11 cellular contexts compared by ENCODE assay signal in genomic region chr3:178419078-178419477, GRCh38.
DNase-seq lines count a peak whose midpoint lies in the region; ATAC-seq and TF ChIP-seq lines count a peak whose summit lies in the region.
"Had no signal": no experiment of that assay in that cellular context is flagged by ENCODE, and none has a peak within 500 bp of the region (broad histone marks: within the 10 kb centered on the region; RNA-seq: fewer than 3 reads in every experiment).

No MANE protein-coding gene starts in this region.

- H3K27ac ChIP-seq in endodermal cell (ENCODE audit: low read depth, low read length) = no peak overlapping the region

- no peaks in the 10 kb centered on the region for H3K4me1 Mint-ChIP-seq in endodermal cell

- H3K4me3 Mint-ChIP-seq in endodermal cell = no peak overlapping the region

- no peak for ATAC-seq in GM18907 (IDR thresholded peaks at IDR 0.05; ENCODE audit: unreplicated experiment)

- no peaks in the 10 kb centered on the region for H3K27me3 Mint-ChIP-seq in endodermal cell (ENCODE audit: insufficient read depth)

- no peak overlapping the region for H3K9ac ChIP-seq in endodermal cell (ENCODE audit: extremely low read depth, low read length, poor library complexity, severe bottlenecking)

- H3K27ac Mint-ChIP-seq in endodermal cell = no peak overlapping the region

- H3K36me3 ChIP-seq in endodermal cell (ENCODE audit: control insufficient read depth, insufficient read depth, low read length) = no peaks in the 10 kb centered on the region

- H3K4me3 ChIP-seq in choroid plexus epithelial cell (ENCODE audit: low read depth, low read length) (peak overlapping the region; percentile 35), endodermal cell (ENCODE audit: low read length) (no peak overlapping the region)

- TF ChIP-seq CTCF in choroid plexus epithelial cell (conservative IDR thresholded peaks at IDR 0.05; ENCODE audit: low read depth, low read length) = no peak
- TF ChIP-seq CTCF in endodermal cell (conservative IDR thresholded peaks at IDR 0.05) = no peak

- H3K9me3 Mint-ChIP-seq in endodermal cell = no peaks in the 10 kb centered on the region

- WGBS in endodermal cell (ENCODE audit: insufficient coverage in 1 of 2, insufficient read length in 1 of 2), 2 experiments = 77 to 90% methylated on average over 3 to 4 of the region's 4 CpGs

- H3K4me1 ChIP-seq in endodermal cell (ENCODE audit: control insufficient read depth, insufficient read depth, low read length) = no peaks in the 10 kb centered on the region

- no peaks in the 10 kb centered on the region for H3K9me3 ChIP-seq in endodermal cell (ENCODE audit: control insufficient read depth, low read length)

- peak; percentile 33 for DNase-seq in NCI-H1105 treated with DMSO at 0.1 percent for 48 hours (lab: John Stamatoyannopoulos, UW)
- no peak for DNase-seq in NCI-H1105 (lab: John Stamatoyannopoulos, UW)
- peak; percentile 60 for DNase-seq in NCI-H345 (lab: John Stamatoyannopoulos, UW)
- DNase-seq in choroid plexus epithelial cell (ENCODE audit: low read depth) = peak; percentile 76
- peak; percentile 77 for DNase-seq in renal cortical epithelial cell (ENCODE audit: low read depth)
- DNase-seq in NK-92 (lab: John Stamatoyannopoulos, UW; ENCODE audit: unreplicated experiment) = no peak
- no peak for DNase-seq in endodermal cell
- DNase-seq: activated T-cell treated with anti-CD3 and anti-CD28 coated beads, Interleukin-2, amount 50 U/mL, for 48 hours; head of caudate nucleus; retina had no signal

- H3K27me3 ChIP-seq in endodermal cell (ENCODE audit: control insufficient read depth, insufficient read depth, low read length, poor library complexity, severe bottlenecking) = no peaks in the 10 kb centered on the region

- no peaks in the 10 kb centered on the region for H3K36me3 Mint-ChIP-seq in endodermal cell (ENCODE audit: low read depth)

Comparison
In these comparisons a context has a peak if more than half of its experiments do, and no peak if none do; other contexts are left out.
1. DNase-seq: peak in NCI-H1105 treated with DMSO at 0.1 percent for 48 hours (single experiment), NCI-H345 (single experiment), choroid plexus epithelial cell (single experiment) and renal cortical epithelial cell (single experiment); none in NCI-H1105 (single experiment), NK-92 (single experiment) and endodermal cell (single experiment).